In genomic region chr12:76549131-76549530, GRCh38 we compare ENCODE assay signal across 16 cellular contexts. TPM values are rescaled to one million over a fixed set of nuclear protein-coding genes. Genes with fewer than 3 reads are reported as not detected.
DNase-seq lines count a peak whose midpoint lies in the region; ATAC-seq and TF ChIP-seq lines count a peak whose summit lies in the region.
"Had no signal": no experiment of that assay in that cellular context is flagged by ENCODE, and none has a peak within 500 bp of the region (broad histone marks: within the 10 kb centered on the region; RNA-seq: fewer than 3 reads in every experiment).

No MANE protein-coding gene starts in this region.

- no peak overlapping the region for H3K4me3 ChIP-seq in sigmoid colon
- H3K4me3 ChIP-seq: BLaER1, coronary artery, left ventricle myocardium inferior, tibial nerve had no signal

- no peaks in the 10 kb centered on the region for H3K36me3 ChIP-seq in sigmoid colon
- H3K36me3 ChIP-seq: BLaER1, left ventricle myocardium inferior, tibial nerve had no signal

- no peak for TF ChIP-seq POLR2A in sigmoid colon (IDR thresholded peaks at IDR 0.05)

- no peak for TF ChIP-seq EP300 in sigmoid colon (IDR thresholded peaks at IDR 0.05)

- POLR2A ChIA-PET in WTC11 (lab: Charles Lee): no interaction called here

- no peak overlapping the region for H3K4me3 Mint-ChIP-seq in activated T-cell treated with anti-CD3 and anti-CD28 coated beads, Interleukin-2, amount 50 U/mL, for 24 hours
- no peak overlapping the region for H3K4me3 Mint-ChIP-seq in activated T-cell treated with anti-CD3 and anti-CD28 coated beads, Interleukin-2, amount 50 U/mL, for 4 hours
- H3K4me3 Mint-ChIP-seq in WTC11: no peak overlapping the region

- peaks cover 14% of the 10 kb centered on the region for H3K36me3 Mint-ChIP-seq in activated T-cell treated with anti-CD3 and anti-CD28 coated beads, Interleukin-2, amount 50 U/mL, for 24 hours (ENCODE audit: low read depth)
- peaks cover 5% of the 10 kb centered on the region for H3K36me3 Mint-ChIP-seq in activated T-cell treated with anti-CD3 and anti-CD28 coated beads, Interleukin-2, amount 50 U/mL, for 4 hours (ENCODE audit: insufficient read depth)
- no peaks in the 10 kb centered on the region for H3K36me3 Mint-ChIP-seq in WTC11

- H3K27me3 ChIP-seq in sigmoid colon: no peaks in the 10 kb centered on the region
- H3K27me3 ChIP-seq: BLaER1, tibial nerve had no signal

- intact Hi-C loops in sigmoid colon (cut with DNase I): no loop called here

- no peaks in the 10 kb centered on the region for H3K9me3 Mint-ChIP-seq in activated T-cell treated with anti-CD3 and anti-CD28 coated beads, Interleukin-2, amount 50 U/mL, for 24 hours
- no peaks in the 10 kb centered on the region for H3K9me3 Mint-ChIP-seq in activated T-cell treated with anti-CD3 and anti-CD28 coated beads, Interleukin-2, amount 50 U/mL, for 4 hours
- no peaks in the 10 kb centered on the region for H3K9me3 Mint-ChIP-seq in WTC11

- DNase-seq in activated T-cell treated with anti-CD3 and anti-CD28 coated beads, Interleukin-2, amount 50 U/mL, for 24 hours: no peak
- no peak for DNase-seq in activated T-cell treated with anti-CD3 and anti-CD28 coated beads, Interleukin-2, amount 50 U/mL, for 4 hours
- DNase-seq in WTC11 (ENCODE audit: low spot score) (no peak), iris pigment epithelial cell (ENCODE audit: low read depth) (peak; percentile 11), stromal cell of bone marrow (ENCODE audit: low read depth) (peak; percentile 18), sigmoid colon (no peak), T-helper 1 cell (no peak)
- DNase-seq in stimulated activated naive CD4-positive, alpha-beta T cell (lab: John Stamatoyannopoulos, UW): no peak
- DNase-seq: activated CD8-positive, alpha-beta memory T cell treated with anti-CD3 and anti-CD28 coated beads for 24 hours; left ventricle myocardium inferior; NCI-H1048; NCI-H774; posterior cingulate gyrus had no signal

- ATAC-seq in activated T-cell treated with anti-CD3 and anti-CD28 coated beads, Interleukin-2, amount 50 U/mL, for 4 hours: no peak
- ATAC-seq in WTC11: no peak

- WGBS in sigmoid colon, 2 donors: 89 to 93% methylated on average over 4 of the region's 4 CpGs

- peak overlapping the region; percentile 24 for H3K27ac Mint-ChIP-seq in activated T-cell treated with anti-CD3 and anti-CD28 coated beads, Interleukin-2, amount 50 U/mL, for 24 hours
- H3K27ac Mint-ChIP-seq in WTC11: peak overlapping the region; percentile 28

- no peak overlapping the region for H3K27ac ChIP-seq in sigmoid colon
- H3K27ac ChIP-seq: BLaER1, coronary artery, left ventricle myocardium inferior, tibial nerve had no signal

- TF ChIP-seq CTCF in WTC11 (IDR thresholded peaks at IDR 0.05) (no peak), sigmoid colon (IDR thresholded peaks at IDR 0.05) (no peak)

- no peaks in the 10 kb centered on the region for H3K9me3 ChIP-seq in sigmoid colon
- H3K9me3 ChIP-seq: BLaER1, left ventricle myocardium inferior, tibial nerve had no signal

- H3K27me3 Mint-ChIP-seq in activated T-cell treated with anti-CD3 and anti-CD28 coated beads, Interleukin-2, amount 50 U/mL, for 24 hours: no peaks in the 10 kb centered on the region
- H3K27me3 Mint-ChIP-seq in activated T-cell treated with anti-CD3 and anti-CD28 coated beads, Interleukin-2, amount 50 U/mL, for 4 hours (ENCODE audit: low read depth): no peaks in the 10 kb centered on the region
- no peaks in the 10 kb centered on the region for H3K27me3 Mint-ChIP-seq in WTC11 (ENCODE audit: low read depth)

- H3K4me1 Mint-ChIP-seq in activated T-cell treated with anti-CD3 and anti-CD28 coated beads, Interleukin-2, amount 50 U/mL, for 24 hours (ENCODE audit: low read depth): peaks cover 85% of the 10 kb centered on the region
- peaks cover 88% of the 10 kb centered on the region for H3K4me1 Mint-ChIP-seq in activated T-cell treated with anti-CD3 and anti-CD28 coated beads, Interleukin-2, amount 50 U/mL, for 4 hours (ENCODE audit: low read depth)
- H3K4me1 Mint-ChIP-seq in WTC11: peaks cover 73% of the 10 kb centered on the region

- peaks cover 0 to 20% (median 12%) of the 10 kb centered on the region in 4 donors for H3K4me1 ChIP-seq in sigmoid colon
- H3K4me1 ChIP-seq: BLaER1 had no signal

- CTCF ChIA-PET in WTC11 (lab: Charles Lee): interaction anchor here (0.6 kb wide), 1 partner anchor 10 kb away, joined by 3 read pairs; the partner anchor contains the start of gene OSBPL8

TF ChIP-seq in WTC11, 78 proteins besides CTCF, POLR2A, EP300 and RAD21:
- no peak for TF ChIP-seq MYBL2 (CRISPR knock-in tag; IDR thresholded peaks at IDR 0.05)
- no peak for TF ChIP-seq JAZF1 (CRISPR knock-in tag; IDR thresholded peaks at IDR 0.05)
- TF ChIP-seq, protein P1, sequence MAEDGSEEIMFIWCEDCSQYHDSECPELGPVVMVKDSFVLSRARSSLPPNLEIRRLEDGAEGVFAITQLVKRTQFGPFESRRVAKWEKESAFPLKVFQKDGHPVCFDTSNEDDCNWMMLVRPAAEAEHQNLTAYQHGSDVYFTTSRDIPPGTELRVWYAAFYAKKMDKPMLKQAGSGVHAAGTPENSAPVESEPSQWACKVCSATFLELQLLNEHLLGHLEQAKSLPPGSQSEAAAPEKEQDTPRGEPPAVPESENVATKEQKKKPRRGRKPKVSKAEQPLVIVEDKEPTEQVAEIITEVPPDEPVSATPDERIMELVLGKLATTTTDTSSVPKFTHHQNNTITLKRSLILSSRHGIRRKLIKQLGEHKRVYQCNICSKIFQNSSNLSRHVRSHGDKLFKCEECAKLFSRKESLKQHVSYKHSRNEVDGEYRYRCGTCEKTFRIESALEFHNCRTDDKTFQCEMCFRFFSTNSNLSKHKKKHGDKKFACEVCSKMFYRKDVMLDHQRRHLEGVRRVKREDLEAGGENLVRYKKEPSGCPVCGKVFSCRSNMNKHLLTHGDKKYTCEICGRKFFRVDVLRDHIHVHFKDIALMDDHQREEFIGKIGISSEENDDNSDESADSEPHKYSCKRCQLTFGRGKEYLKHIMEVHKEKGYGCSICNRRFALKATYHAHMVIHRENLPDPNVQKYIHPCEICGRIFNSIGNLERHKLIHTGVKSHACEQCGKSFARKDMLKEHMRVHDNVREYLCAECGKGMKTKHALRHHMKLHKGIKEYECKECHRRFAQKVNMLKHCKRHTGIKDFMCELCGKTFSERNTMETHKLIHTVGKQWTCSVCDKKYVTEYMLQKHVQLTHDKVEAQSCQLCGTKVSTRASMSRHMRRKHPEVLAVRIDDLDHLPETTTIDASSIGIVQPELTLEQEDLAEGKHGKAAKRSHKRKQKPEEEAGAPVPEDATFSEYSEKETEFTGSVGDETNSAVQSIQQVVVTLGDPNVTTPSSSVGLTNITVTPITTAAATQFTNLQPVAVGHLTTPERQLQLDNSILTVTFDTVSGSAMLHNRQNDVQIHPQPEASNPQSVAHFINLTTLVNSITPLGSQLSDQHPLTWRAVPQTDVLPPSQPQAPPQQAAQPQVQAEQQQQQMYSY (CRISPR knock-in tag; IDR thresholded peaks at IDR 0.05): no peak
- TF ChIP-seq, protein P2, sequence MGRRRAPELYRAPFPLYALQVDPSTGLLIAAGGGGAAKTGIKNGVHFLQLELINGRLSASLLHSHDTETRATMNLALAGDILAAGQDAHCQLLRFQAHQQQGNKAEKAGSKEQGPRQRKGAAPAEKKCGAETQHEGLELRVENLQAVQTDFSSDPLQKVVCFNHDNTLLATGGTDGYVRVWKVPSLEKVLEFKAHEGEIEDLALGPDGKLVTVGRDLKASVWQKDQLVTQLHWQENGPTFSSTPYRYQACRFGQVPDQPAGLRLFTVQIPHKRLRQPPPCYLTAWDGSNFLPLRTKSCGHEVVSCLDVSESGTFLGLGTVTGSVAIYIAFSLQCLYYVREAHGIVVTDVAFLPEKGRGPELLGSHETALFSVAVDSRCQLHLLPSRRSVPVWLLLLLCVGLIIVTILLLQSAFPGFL (CRISPR knock-in tag; IDR thresholded peaks at IDR 0.05; ENCODE audit: borderline replicate concordance): no peak
- TF ChIP-seq ZNF425 (CRISPR knock-in tag; conservative IDR thresholded peaks at IDR 0.05): no peak
- TF ChIP-seq CREM (CRISPR knock-in tag; IDR thresholded peaks at IDR 0.05): no peak
- TF ChIP-seq ELF4 (CRISPR knock-in tag; IDR thresholded peaks at IDR 0.05; ENCODE audit: low read depth): no peak
- no peak for TF ChIP-seq CREB1 (CRISPR knock-in tag; IDR thresholded peaks at IDR 0.05)
- no peak for TF ChIP-seq ZNF423 (CRISPR knock-in tag; IDR thresholded peaks at IDR 0.05)
- no peak for TF ChIP-seq PRRX2 (CRISPR knock-in tag; IDR thresholded peaks at IDR 0.05)
- no peak for TF ChIP-seq KAT7 (CRISPR knock-in tag; IDR thresholded peaks at IDR 0.05; ENCODE audit: borderline replicate concordance)
- no peak for TF ChIP-seq NR2C2 (CRISPR knock-in tag; IDR thresholded peaks at IDR 0.05)
- TF ChIP-seq USF2 (CRISPR knock-in tag; IDR thresholded peaks at IDR 0.05): no peak

RNA-seq across cellular contexts. Expression of gene OSBPL8, which starts 10.4 kb away (rescaled TPM):
- 10 to 100 TPM; 81.3 to 91.9 (median 87.3) TPM for total RNA-seq in activated T-cell treated with anti-CD3 and anti-CD28 coated beads, Interleukin-2, amount 50 U/mL, for 4 hours
- total RNA-seq in WTC11 (2021): 68.7 to 81.7 TPM (median 72.8 TPM) in 3 replicates
- total RNA-seq in sigmoid colon: 10 to 100 TPM; 44.8 to 64.3 (median 52.3) TPM
- 10 to 100 TPM in 2 of 3 donors, 1 to 10 TPM in 1; 7.6 to 11.1 (median 10.8) TPM for polyA plus RNA-seq in sigmoid colon

Comparison
In these comparisons a context has a peak if more than half of its experiments do, and no peak if none do; other contexts are left out.
1. DNase-seq: peak in iris pigment epithelial cell (single experiment) and stromal cell of bone marrow (single experiment); none in activated T-cell treated with anti-CD3 and anti-CD28 coated beads, Interleukin-2, amount 50 U/mL, for 24 hours (single experiment), activated T-cell treated with anti-CD3 and anti-CD28 coated beads, Interleukin-2, amount 50 U/mL, for 4 hours (single experiment), WTC11 (single experiment), sigmoid colon (single experiment), stimulated activated naive CD4-positive, alpha-beta T cell (0 of 6) and T-helper 1 cell (0 of 5).